ENCODE assay signal across 1 cellular context in the genomic region with DNA sequence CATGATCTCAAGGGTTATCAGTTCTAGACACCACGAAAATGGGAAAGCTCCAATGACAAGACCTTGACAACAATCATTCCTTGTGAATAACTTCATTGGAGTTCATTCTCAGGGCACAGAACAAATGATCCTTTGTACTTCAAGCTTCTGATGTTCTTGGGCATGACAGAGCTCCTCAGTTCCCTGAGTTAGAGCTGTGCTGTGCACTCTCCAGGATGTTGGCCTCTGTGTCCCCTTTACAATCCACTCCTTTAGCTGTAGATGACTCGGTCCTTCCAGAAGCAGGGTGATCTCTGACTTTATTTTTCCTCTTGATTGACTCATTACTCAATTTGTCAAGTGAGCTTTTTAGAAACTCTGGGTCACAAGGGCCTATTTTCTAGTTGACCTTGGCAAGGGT.
TF ChIP-seq lines count a peak whose summit lies in the region.

No MANE protein-coding gene starts in this region.

TF ChIP-seq in GM12878, 131 proteins besides CTCF, POLR2A, EP300 and RAD21:
- no peak for TF ChIP-seq CBX3 (IDR thresholded peaks at IDR 0.05; ENCODE audit: borderline replicate concordance, low read depth)
TF ChIP-seq in GM12878: peak in this region for 0.
